In the genomic region with DNA sequence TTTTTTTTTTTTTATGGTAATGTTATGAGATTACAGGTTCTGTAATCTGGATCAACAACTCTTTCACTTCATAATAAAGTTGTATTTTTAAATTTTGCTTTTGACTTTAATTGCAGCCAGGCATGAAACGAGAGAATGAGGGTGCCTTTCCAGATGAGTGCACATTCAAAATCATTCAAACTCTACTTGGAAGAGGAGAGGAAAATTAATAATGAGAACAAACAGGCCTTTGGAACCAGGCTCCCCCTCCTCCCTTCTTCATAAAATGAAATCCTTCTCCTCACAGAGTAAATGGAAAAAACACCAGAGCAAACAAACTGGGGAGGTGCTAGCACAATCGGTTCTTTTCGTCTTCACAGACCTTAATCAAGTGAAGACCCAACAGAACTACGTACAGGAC, we compare ENCODE assay signal across 25 cellular contexts.
DNase-seq lines count a peak whose midpoint lies in the region; FAIRE-seq lines count a peak whose summit lies in the region.
"Had no signal": no experiment of that assay in that cellular context is flagged by ENCODE, and none has a peak within 500 bp of the region (broad histone marks: within the 10 kb centered on the region; RNA-seq: fewer than 3 reads in every experiment).

No MANE protein-coding gene starts in this region.

- FAIRE-seq in frontal cortex (lab: Jason Lieb, UNC): peak; percentile 26
- FAIRE-seq: HepG2 had no signal

- DNase-seq in NCI-H1092 treated with DMSO at 0.1 percent for 48 hours (lab: John Stamatoyannopoulos, UW): peak; percentile 39
- DNase-seq in NCI-H1092 (lab: John Stamatoyannopoulos, UW): no peak
- peak; percentile 66 to 79 for DNase-seq in NCI-H526 (lab: John Stamatoyannopoulos, UW)
- no peak for DNase-seq in frontal cortex (ENCODE audit: low spot score in 2 of 2)
- DNase-seq in putamen (ENCODE audit: low spot score): peak; percentile 51
- DNase-seq in kidney tubule cell (ENCODE audit: low spot score): no peak
- no peak for DNase-seq in NCI-H187 treated with DMSO at 0.1 percent for 48 hours (lab: John Stamatoyannopoulos, UW)
- DNase-seq in T1000 (lab: John Stamatoyannopoulos, UW): no peak
- DNase-seq: activated CD4-positive, alpha-beta T cell treated with anti-CD3 and anti-CD28 coated beads, Interleukin-2, amount 50 U/mL, for 48 hours; activated CD4-positive, CD25-positive, alpha-beta regulatory T cell treated with anti-CD3 and anti-CD28 coated beads, Interleukin-2, amount 50 U/mL, for 72 hours; activated gamma-delta T cell treated with Interleukin-2 at 50 U/mL for 16 hours; activated naive CD8-positive, alpha-beta T cell treated with anti-CD3 and anti-CD28 coated beads, Interleukin-2, amount 10 ng/mL, durations not matched to agents 7 days and 5 days; activated T-cell treated with anti-CD3 and anti-CD28 coated beads, Interleukin-2, amount 50 U/mL, for 48 hours; COR-L47; DMS53; esophagus squamous epithelium; foreskin keratinocyte; heart right ventricle; lower lobe of right lung; natural killer cell; NCI-H2029; SK-N-SH; stimulated activated naive CD4-positive, alpha-beta T cell treated with Interleukin-2 at 50 U/mL for 16 hours; upper lobe of right lung had no signal

Comparison
In these comparisons a context has a peak if more than half of its experiments do, and no peak if none do; other contexts are left out.
1. DNase-seq: peak in NCI-H1092 treated with DMSO at 0.1 percent for 48 hours (single experiment), NCI-H526 (2 of 2) and putamen (single experiment); none in NCI-H1092 (single experiment), frontal cortex (0 of 2), kidney tubule cell (single experiment), NCI-H187 treated with DMSO at 0.1 percent for 48 hours (single experiment) and T1000 (single experiment).